Comparison of ENCODE assay signal across 14 cellular contexts in genomic region chr11:47928426-47928825, GRCh38. TPM values are rescaled to one million over a fixed set of nuclear protein-coding genes. Genes with fewer than 3 reads are reported as not detected.
A peak's percentile ranks its signal among the peaks of the same experiment; 100 is the strongest.
DNase-seq lines count a peak whose midpoint lies in the region; ATAC-seq, FAIRE-seq and TF ChIP-seq lines count a peak whose summit lies in the region.
"Had no signal": no experiment of that assay in that cellular context is flagged by ENCODE, and none has a peak within 500 bp of the region (broad histone marks: within the 10 kb centered on the region; RNA-seq: fewer than 3 reads in every experiment).

No MANE protein-coding gene starts in this region.

- intact Hi-C loops in pancreas (cut with DNase I) = no loop called here

- H3K9me3 ChIP-seq in pancreas = no peaks in the 10 kb centered on the region
- H3K9me3 ChIP-seq: tibial nerve had no signal

- 80 to 81% methylated on average over 5 of the region's 5 CpGs for WGBS in pancreas, 2 donors

- no peaks in the 10 kb centered on the region for H3K27me3 Mint-ChIP-seq in IgD-negative memory B cell
- H3K27me3 Mint-ChIP-seq: activated naive CD8-positive, alpha-beta T cell treated with anti-CD3 and anti-CD28 coated beads, Interleukin-2, amount 50 U/mL, for 24 hours had no signal

- H3K4me3 Mint-ChIP-seq in IgD-negative memory B cell = peak overlapping the region in 3 of 4 donors; percentile 21 to 81 (median 66)
- H3K4me3 Mint-ChIP-seq: activated naive CD8-positive, alpha-beta T cell treated with anti-CD3 and anti-CD28 coated beads, Interleukin-2, amount 50 U/mL, for 24 hours had no signal

- no peaks in the 10 kb centered on the region for H3K36me3 Mint-ChIP-seq in IgD-negative memory B cell

- TF ChIP-seq CTCF in pancreas (IDR thresholded peaks at IDR 0.05) = no peak
- TF ChIP-seq CTCF in GM13977 (IDR thresholded peaks at IDR 0.05; ENCODE audit: extremely low read depth, insufficient read depth, missing control alignments) = no peak

- ATAC-seq in HG03439 (IDR thresholded peaks at IDR 0.05; ENCODE audit: unreplicated experiment) (no peak), pancreas (no peak)
- no peak for ATAC-seq in activated CD4-positive, CD25-positive, alpha-beta regulatory T cell treated with anti-CD3 and anti-CD28 coated beads, Interleukin-2, amount 50 U/mL, for 24 hours
- ATAC-seq: activated naive CD8-positive, alpha-beta T cell treated with anti-CD3 and anti-CD28 coated beads, Interleukin-2, amount 50 U/mL, for 24 hours had no signal

- no peaks in the 10 kb centered on the region for H3K36me3 ChIP-seq in pancreas
- H3K36me3 ChIP-seq: tibial nerve had no signal

- in situ Hi-C loops in GM13977 (cut with MboI; ENCODE audit: low pct_unique_long_range_greater_than_20kb, low sequenced_read_pairs, unreplicated experiment) = no loop called here

- H3K27ac ChIP-seq in pancreas = no peak overlapping the region
- H3K27ac ChIP-seq: tibial nerve had no signal

- no peak overlapping the region for H3K4me3 ChIP-seq in pancreas
- H3K4me3 ChIP-seq: tibial nerve had no signal

- no peaks in the 10 kb centered on the region for H3K27me3 ChIP-seq in pancreas
- H3K27me3 ChIP-seq: tibial nerve had no signal

- H3K4me1 ChIP-seq in pancreas = peaks cover 7 to 13% (median 10%) of the 10 kb centered on the region in 3 donors

- FAIRE-seq in pancreas (lab: Jason Lieb, UNC) = no peak
- FAIRE-seq: endothelial cell of umbilical vein had no signal

- DNase-seq in Ammon's horn (ENCODE audit: low spot score) = peak; percentile 26
- DNase-seq in NOMO-1 (lab: John Stamatoyannopoulos, UW; ENCODE audit: unreplicated experiment in 2 of 2) = peak; percentile 80 to 81
- peak; percentile 30 for DNase-seq in fibroblast of gingiva (ENCODE audit: low read depth)
- DNase-seq in pancreas = no peak
- DNase-seq in GM13977 (ENCODE audit: low spot score) = no peak
- DNase-seq: activated CD4-positive, alpha-beta T cell treated with anti-CD3 and anti-CD28 coated beads for 1 hour; activated naive CD8-positive, alpha-beta T cell treated with anti-CD3 and anti-CD28 coated beads, Interleukin-2, amount 50 U/mL, for 24 hours; activated T-cell treated with anti-CD3 and anti-CD28 coated beads for 4 hours; DMS153 had no signal

- H3K9me3 Mint-ChIP-seq in IgD-negative memory B cell = no peaks in the 10 kb centered on the region
- H3K9me3 Mint-ChIP-seq: activated naive CD8-positive, alpha-beta T cell treated with anti-CD3 and anti-CD28 coated beads, Interleukin-2, amount 50 U/mL, for 24 hours had no signal

- peaks cover 13 to 23% (median 18%) of the 10 kb centered on the region in 3 donors for H3K4me1 Mint-ChIP-seq in IgD-negative memory B cell

- peak overlapping the region in 2 of 3 donors; percentile 29 to 41 for H3K27ac Mint-ChIP-seq in IgD-negative memory B cell
- H3K27ac Mint-ChIP-seq: activated naive CD8-positive, alpha-beta T cell treated with anti-CD3 and anti-CD28 coated beads, Interleukin-2, amount 50 U/mL, for 24 hours had no signal

RNA-seq across cellular contexts. Expression of gene PTPRJ, which starts 51.9 kb away (rescaled TPM):
- polyA plus RNA-seq in IgD-negative memory B cell (8.1 TPM), pancreas (1 to 10 TPM; 3.6 to 8.9 TPM)
- 10 to 100 TPM in 5 of 6 donors, 1 to 10 TPM in 1; 9.3 to 32.8 (median 13.9) TPM for total RNA-seq in pancreas

Comparison
In these comparisons a context has a peak if more than half of its experiments do, and no peak if none do; other contexts are left out.
1. DNase-seq: peak in Ammon's horn (single experiment), NOMO-1 (2 of 2) and fibroblast of gingiva (single experiment); none in pancreas (0 of 6) and GM13977 (single experiment).